ENCODE assay signal across 1 cellular context in genomic region chr1:16209132-16209846, GRCh38.
TF ChIP-seq lines count a peak whose summit lies in the region.

No MANE protein-coding gene starts in this region.

TF ChIP-seq in GM23338, 12 proteins besides CTCF, POLR2A, EP300 and RAD21 (continued from another document):
- TF ChIP-seq ZNF462 (CRISPR knock-in tag; IDR thresholded peaks at IDR 0.05), result no peak
- no peak for TF ChIP-seq POLR2AphosphoS5 (IDR thresholded peaks at IDR 0.05; ENCODE audit: low read depth)
